18 cellular contexts compared by ENCODE assay signal in genomic region chr1:164473544-164473943, GRCh38.
DNase-seq lines count a peak whose midpoint lies in the region; ATAC-seq, FAIRE-seq and TF ChIP-seq lines count a peak whose summit lies in the region.
"Had no signal": no experiment of that assay in that cellular context is flagged by ENCODE, and none has a peak within 500 bp of the region (broad histone marks: within the 10 kb centered on the region; RNA-seq: fewer than 3 reads in every experiment).

No MANE protein-coding gene starts in this region.

- H2BK120ac ChIP-seq in mesendoderm (ENCODE audit: low read depth, low read length), result no peak overlapping the region

- no peaks in the 10 kb centered on the region for H4K20me1 ChIP-seq in endothelial cell of umbilical vein (replicated peaks; ENCODE audit: control insufficient read depth, extremely low read depth, insufficient read depth, low read length)
- H4K20me1 ChIP-seq: BLaER1 had no signal

- H3K23ac ChIP-seq in mesendoderm (ENCODE audit: low read length), result no peak overlapping the region

- intact Hi-C loops in endothelial cell of umbilical vein (cut with micrococcal nuclease), result no loop called here

- no peak overlapping the region for H3K4ac ChIP-seq in mesendoderm (ENCODE audit: low read depth, low read length)

- BruUV-seq in endothelial cell of umbilical vein (replicated peaks; lab: Mats Ljungman, UMichigan), result no TSS peak

- CTCF ChIA-PET in endothelial cell of umbilical vein (lab: Charles Lee), result no interaction called here

- H3K4me1 ChIP-seq in endothelial cell of umbilical vein (ENCODE audit: control insufficient read depth, extremely low read depth, insufficient read depth, low read length) (no peaks in the 10 kb centered on the region), mesendoderm (ENCODE audit: control insufficient read depth, low read depth, low read length) (peaks cover 4% of the 10 kb centered on the region)
- H3K4me1 ChIP-seq: BLaER1 had no signal

- no peak overlapping the region for H2AFZ ChIP-seq in endothelial cell of umbilical vein (ENCODE audit: low read depth, low read length)
- H2AFZ ChIP-seq: GM23338 had no signal

- H2BK5ac ChIP-seq in mesendoderm (ENCODE audit: low read length), result no peak overlapping the region

- POLR2A ChIA-PET in endothelial cell of umbilical vein (lab: Charles Lee), result no interaction called here

- WGBS in mesendoderm (ENCODE audit: extremely low coverage, insufficient coverage, low lambda C conversion rate), result no CpG with 5 or more reads among the region's 3 CpGs

- H3K79me2 ChIP-seq in endothelial cell of umbilical vein (ENCODE audit: control insufficient read depth, insufficient read depth, low read length) (no peaks in the 10 kb centered on the region), mesendoderm (ENCODE audit: control insufficient read depth, insufficient read depth, low read length) (no peaks in the 10 kb centered on the region)

- no peak overlapping the region for H4K5ac ChIP-seq in mesendoderm (ENCODE audit: low read length)

- no peaks in the 10 kb centered on the region for H3K79me1 ChIP-seq in mesendoderm (ENCODE audit: low read length)

- H3K27me3 ChIP-seq in endothelial cell of umbilical vein (ENCODE audit: control insufficient read depth in 2 of 2, insufficient read depth in 2 of 2, low read length in 2 of 2) (no peaks in the 10 kb centered on the region), mesendoderm (ENCODE audit: insufficient read depth, low read length, poor library complexity) (no peaks in the 10 kb centered on the region)
- H3K27me3 ChIP-seq: BLaER1 had no signal

- H3K4me2 ChIP-seq in endothelial cell of umbilical vein (ENCODE audit: insufficient read depth, low read length), result no peak overlapping the region
- no peak overlapping the region for H3K4me2 ChIP-seq in mesendoderm (ENCODE audit: low read length)
- H3K4me2 ChIP-seq: BLaER1, GM23338 had no signal

- H3K9ac ChIP-seq in endothelial cell of umbilical vein (replicated peaks; ENCODE audit: extremely low read depth, insufficient read depth, low read length) (no peak overlapping the region), mesendoderm (ENCODE audit: low read length) (no peak overlapping the region)
- H3K9ac ChIP-seq: BLaER1 had no signal

- no peak for FAIRE-seq in endothelial cell of umbilical vein (lab: Jason Lieb, UNC)
- FAIRE-seq: GM12891, K562 had no signal

- H3K9me1 ChIP-seq in endothelial cell of umbilical vein (replicated peaks; ENCODE audit: control insufficient read depth, extremely low read depth, insufficient read depth, low read length), result no peaks in the 10 kb centered on the region

- dilution Hi-C loops in endothelial cell of umbilical vein (cut with MboI; ENCODE audit: extremely low pct_ligation_motif_present, low sequenced_read_pairs), result no loop called here

- H3K18ac ChIP-seq in mesendoderm (ENCODE audit: low read length), result no peak overlapping the region

- H3K27ac ChIP-seq in endothelial cell of umbilical vein (ENCODE audit: insufficient read depth, low read depth, low read length) (no peak overlapping the region), mesendoderm (ENCODE audit: low read depth, low read length) (no peak overlapping the region)
- H3K27ac ChIP-seq: 22Rv1, BLaER1 had no signal

- no peak overlapping the region for H3K56ac ChIP-seq in mesendoderm (ENCODE audit: low read length)

- no peaks in the 10 kb centered on the region for H3K9me3 ChIP-seq in endothelial cell of umbilical vein (replicated peaks; ENCODE audit: control insufficient read depth, insufficient read depth, low read length)
- H3K9me3 ChIP-seq: BLaER1 had no signal

- DNase-seq in NCI-H748 (lab: John Stamatoyannopoulos, UW; ENCODE audit: unreplicated experiment) (peak; percentile 29), NCI-H748 treated with DMSO at 0.1 percent for 48 hours (lab: John Stamatoyannopoulos, UW) (no peak), LoVo (ENCODE audit: low spot score) (peak; percentile 13), endothelial cell of umbilical vein (ENCODE audit: low read depth, low spot score) (no peak), mesendoderm (peak; percentile 23), OCI-M1 (lab: John Stamatoyannopoulos, UW) (no peak)
- no peak for DNase-seq in activated naive CD4-positive, alpha-beta T cell treated with Interleukin-2 at 50 U/mL for 16 hours
- DNase-seq: GF-D8, NCI-H1417 treated with DMSO at 0.1 percent for 48 hours, NCI-H2029, SHP77 treated with DMSO at 0.1 percent for 48 hours had no signal

- no peak for ATAC-seq in GM18511 (IDR thresholded peaks at IDR 0.05; ENCODE audit: unreplicated experiment)
- ATAC-seq: GM23338, K562, Panc1 had no signal

- H2AK5ac ChIP-seq in mesendoderm (ENCODE audit: low read length), result peak overlapping the region; percentile 47

- no peak overlapping the region for H4K8ac ChIP-seq in mesendoderm (ENCODE audit: low read depth, low read length)

- H3K36me3 ChIP-seq in endothelial cell of umbilical vein (ENCODE audit: control insufficient read depth in 2 of 2, extremely low read depth in 1 of 2, insufficient read depth in 2 of 2, low read length in 2 of 2), result no peaks in the 10 kb centered on the region
- H3K36me3 ChIP-seq in mesendoderm (ENCODE audit: control insufficient read depth, insufficient read depth, low read length), result no peaks in the 10 kb centered on the region
- H3K36me3 ChIP-seq: BLaER1 had no signal

- no peak overlapping the region for H3K4me3 ChIP-seq in endothelial cell of umbilical vein (replicated peaks in 1 of 3; ENCODE audit: insufficient read depth in 1 of 3, low read depth in 1 of 3, low read length in 3 of 3)
- H3K4me3 ChIP-seq in mesendoderm (ENCODE audit: low read length), result no peak overlapping the region
- H3K4me3 ChIP-seq: BLaER1, GM23338, K562 had no signal

- TF ChIP-seq CTCF in endothelial cell of umbilical vein (IDR thresholded peaks at IDR 0.05; ENCODE audit: extremely low read depth in 1 of 2, insufficient read depth in 1 of 2, low read depth in 1 of 2, low read length in 2 of 2), result no peak

- no peak for TF ChIP-seq POLR2A in endothelial cell of umbilical vein (IDR thresholded peaks at IDR 0.05; ENCODE audit: low read depth, low read length)

- no peak overlapping the region for H2BK15ac ChIP-seq in mesendoderm (replicated peaks; ENCODE audit: low read depth)

TF ChIP-seq in endothelial cell of umbilical vein, 7 proteins besides CTCF, POLR2A, EP300 and RAD21:
- TF ChIP-seq EZH2 (IDR thresholded peaks at IDR 0.05; ENCODE audit: borderline replicate concordance, low read depth, low read length, severe bottlenecking), result no peak
- TF ChIP-seq JUN (IDR thresholded peaks at IDR 0.05; ENCODE audit: borderline replicate concordance, insufficient read depth, insufficient read length, low read depth), result peak; percentile 11
- no peak for TF ChIP-seq MYC (IDR thresholded peaks at IDR 0.05; ENCODE audit: low read depth, low read length)

Comparison
In these comparisons a context has a peak if more than half of its experiments do, and no peak if none do; other contexts are left out.
1. DNase-seq: peak in NCI-H748 (single experiment), LoVo (single experiment) and mesendoderm (single experiment); none in NCI-H748 treated with DMSO at 0.1 percent for 48 hours (single experiment), endothelial cell of umbilical vein (single experiment), OCI-M1 (single experiment) and activated naive CD4-positive, alpha-beta T cell treated with Interleukin-2 at 50 U/mL for 16 hours (single experiment).